In genomic region chr14:64279719-64280668, GRCh38 we compare ENCODE assay signal across 12 cellular contexts. TPM values are rescaled to one million over a fixed set of nuclear protein-coding genes. Genes with fewer than 3 reads are reported as not detected.
A peak's percentile ranks its signal among the peaks of the same experiment; 100 is the strongest.
DNase-seq lines count a peak whose midpoint lies in the region; ATAC-seq, FAIRE-seq and TF ChIP-seq lines count a peak whose summit lies in the region.
"Had no signal": no experiment of that assay in that cellular context is flagged by ENCODE, and none has a peak within 500 bp of the region (broad histone marks: within the 10 kb centered on the region; RNA-seq: fewer than 3 reads in every experiment).

No MANE protein-coding gene starts in this region.

- TF ChIP-seq CTCF in PC-9 (conservative IDR thresholded peaks at IDR 0.05): no peak
- TF ChIP-seq CTCF in body of pancreas (IDR thresholded peaks at IDR 0.05): no peak

- no peaks in the 10 kb centered on the region for H3K9me2 ChIP-seq in PC-9 (ENCODE audit: insufficient read depth)

- H3K4me1 ChIP-seq in PC-9 (replicated peaks; ENCODE audit: insufficient read depth) (0 out of 2 replicates have a peak, but pooled peaks cover 4% of the 10 kb centered on the region), body of pancreas (no peaks in the 10 kb centered on the region), small intestine (ENCODE audit: control insufficient read depth in 2 of 2, insufficient read depth in 1 of 2, low read depth in 1 of 2, low read length in 1 of 2) (no peaks in the 10 kb centered on the region)

- H4K20me1 ChIP-seq in PC-9 (ENCODE audit: insufficient read depth): no peaks in the 10 kb centered on the region

- peak; percentile 14 for DNase-seq in H4 (ENCODE audit: low spot score)
- peak; percentile 26 to 48 for DNase-seq in PC-9
- no peak for DNase-seq in body of pancreas
- peak; percentile 25 for DNase-seq in stimulated activated CD4-positive, alpha-beta T cell treated with anti-CD3 and anti-CD28 coated beads, Interleukin-1b, Interleukin-23, amount 100 ng/mL, for 48 hours
- no peak for DNase-seq in NCI-H2171 (lab: John Stamatoyannopoulos, UW)
- DNase-seq in small intestine: no peak
- no peak for DNase-seq in ecto neural progenitor cell (ENCODE audit: low spot score)
- DNase-seq: CD4-positive, alpha-beta T cell; NCI-H446 treated with DMSO at 0.1 percent for 48 hours had no signal

- TF ChIP-seq POLR2A in body of pancreas (IDR thresholded peaks at IDR 0.05): no peak

- no peaks in the 10 kb centered on the region for H3K79me2 ChIP-seq in PC-9 (ENCODE audit: low read depth)

- 65 to 68% methylated on average over 14 of the region's 14 CpGs for WGBS in body of pancreas, 2 donors
- 64 to 80% (median 72%) methylated on average over 14 of the region's 14 CpGs for WGBS in small intestine, 3 donors

- peak overlapping the region; percentile 8; the same call in 1 of the 2 replicates for H3K4me2 ChIP-seq in PC-9

- H3K4me3 ChIP-seq in PC-9 (no peak overlapping the region), body of pancreas (no peak overlapping the region), small intestine (ENCODE audit: low read depth in 1 of 2, low read length in 2 of 2) (no peak overlapping the region)

- POLR2A ChIA-PET in PC-9 (lab: Charles Lee; ENCODE audit: unreplicated experiment): no interaction called here

- peak; percentile 9 for ATAC-seq in body of pancreas
- no peak for ATAC-seq in GM21381 (IDR thresholded peaks at IDR 0.05; ENCODE audit: unreplicated experiment)
- ATAC-seq: HCT116, Right ventricle myocardium inferior had no signal

- no peak for FAIRE-seq in small intestine (lab: Jason Lieb, UNC)

- no peaks in the 10 kb centered on the region for H3K27me3 ChIP-seq in PC-9 (ENCODE audit: insufficient read depth, low read depth)
- no peaks in the 10 kb centered on the region for H3K27me3 ChIP-seq in body of pancreas
- no peaks in the 10 kb centered on the region for H3K27me3 ChIP-seq in small intestine (ENCODE audit: control insufficient read depth in 2 of 2, insufficient read depth in 2 of 2, low read length in 2 of 2)

- CTCF ChIA-PET in PC-9 (lab: Charles Lee): no interaction called here

- H2AFZ ChIP-seq in PC-9: no peak overlapping the region

- BruUV-seq in PC-9 (replicated peaks; lab: Mats Ljungman, UMichigan): no TSS peak

- intact Hi-C loops in PC-9 (cut with micrococcal nuclease; ENCODE audit: unreplicated experiment) (no loop called here), body of pancreas (cut with DNase I) (no loop called here)

- no peaks in the 10 kb centered on the region for H3F3A ChIP-seq in PC-9 (ENCODE audit: insufficient read depth, low read depth)

- H3K27ac ChIP-seq in PC-9 (no peak overlapping the region), body of pancreas (no peak overlapping the region), small intestine (ENCODE audit: low read depth in 1 of 2, low read length in 1 of 2) (no peak overlapping the region)

- no peaks in the 10 kb centered on the region for H3K36me3 ChIP-seq in PC-9 (ENCODE audit: low read depth)
- no peaks in the 10 kb centered on the region for H3K36me3 ChIP-seq in body of pancreas (replicated peaks in 1 of 2; ENCODE audit: insufficient read depth in 1 of 2, low read depth in 2 of 2)
- no peaks in the 10 kb centered on the region for H3K36me3 ChIP-seq in small intestine (ENCODE audit: control insufficient read depth in 2 of 2, insufficient read depth in 2 of 2, low read length in 2 of 2)

- no peaks in the 10 kb centered on the region for H3K9me3 ChIP-seq in PC-9 (ENCODE audit: insufficient read depth, low read depth)
- H3K9me3 ChIP-seq in body of pancreas: no peaks in the 10 kb centered on the region
- no peaks in the 10 kb centered on the region for H3K9me3 ChIP-seq in small intestine (ENCODE audit: control insufficient read depth, low read depth)

RNA-seq across cellular contexts. Expression of gene ESR2, which starts 14.2 kb away (rescaled TPM):
- total RNA-seq in H4 (2014; rRNA removed; shearing (Covaris generic)): 0.10 TPM in 1 of 2 replicates, not detected in the other
- total RNA-seq in PC-9 (2021) (0.20 TPM in 1 of 2 replicates, not detected in the other), body of pancreas (not detected)
- under 1 TPM in 1 of 3 donors, not detected in 2; 0.19 TPM for polyA plus RNA-seq in small intestine

Comparison
In these comparisons a context has a peak if more than half of its experiments do, and no peak if none do; other contexts are left out.
1. DNase-seq: peak in H4 (single experiment), PC-9 (2 of 2) and stimulated activated CD4-positive, alpha-beta T cell treated with anti-CD3 and anti-CD28 coated beads, Interleukin-1b, Interleukin-23, amount 100 ng/mL, for 48 hours (single experiment); none in body of pancreas (0 of 4), NCI-H2171 (single experiment), small intestine (single experiment) and ecto neural progenitor cell (single experiment).